ENCODE assay signal across 15 cellular contexts in genomic region chr1:143497374-143497747, GRCh38.
DNase-seq lines count a peak whose midpoint lies in the region; ATAC-seq and TF ChIP-seq lines count a peak whose summit lies in the region.
"Had no signal": no experiment of that assay in that cellular context is flagged by ENCODE, and none has a peak within 500 bp of the region (broad histone marks: within the 10 kb centered on the region; RNA-seq: fewer than 3 reads in every experiment).

No MANE protein-coding gene starts in this region.

- no peaks in the 10 kb centered on the region for H3K9me2 ChIP-seq in Karpas-422 (replicated peaks; ENCODE audit: insufficient read depth, low read length)

- TF ChIP-seq CTCF in esophagus muscularis mucosa (IDR thresholded peaks at IDR 0.05) (no peak), retinal pigment epithelial cell (conservative IDR thresholded peaks at IDR 0.05; ENCODE audit: low read depth, low read length) (no peak)

- DNase-seq in activated CD4-positive, alpha-beta T cell treated with anti-CD3 and anti-CD28 coated beads for 48 hours = peak; percentile 2
- no peak for DNase-seq in activated CD4-positive, alpha-beta T cell treated with anti-CD3 and anti-CD28 coated beads, Interleukin-2, amount 50 U/mL, for 4 hours
- DNase-seq in Karpas-422 (peak; percentile 2), esophagus muscularis mucosa (ENCODE audit: extremely low spot score) (no peak), retinal pigment epithelial cell (ENCODE audit: low read depth) (no peak)
- DNase-seq: activated T-cell treated with anti-CD3 and anti-CD28 coated beads for 4 hours; cerebellar nuclear complex; NCI-H2227 treated with DMSO at 0.1 percent for 48 hours; nucleus accumbens; stimulated activated CD4-positive, alpha-beta T cell treated with anti-CD3 and anti-CD28 coated beads, Interleukin-4, amount 100 ng/mL, for 4 hours; stimulated activated naive CD8-positive, alpha-beta T cell treated with anti-CD3 and anti-CD28 coated beads, Interleukin-15, amount 100 ng/mL, for 72 hours had no signal

- H3K4me1 ChIP-seq in Karpas-422 (ENCODE audit: low read length) = no peaks in the 10 kb centered on the region
- H3K4me1 ChIP-seq in esophagus muscularis mucosa = peaks cover 9 to 14% (median 11%) of the 10 kb centered on the region in 4 donors
- H3K4me1 ChIP-seq: left lung had no signal

- H3K27ac ChIP-seq in Karpas-422 (ENCODE audit: low read length) = no peak overlapping the region
- no peak overlapping the region for H3K27ac ChIP-seq in esophagus muscularis mucosa (replicated peaks in 1 of 4)
- H3K27ac ChIP-seq: left lung had no signal

- no peak overlapping the region for H3K4me2 ChIP-seq in Karpas-422 (ENCODE audit: low read depth, low read length, poor library complexity, severe bottlenecking)

- H3K9me3 ChIP-seq in Karpas-422 (ENCODE audit: low read length) = no peaks in the 10 kb centered on the region
- no peaks in the 10 kb centered on the region for H3K9me3 ChIP-seq in esophagus muscularis mucosa

- H2AFZ ChIP-seq in Karpas-422 (ENCODE audit: low read length) = no peak overlapping the region

- H3K27me3 ChIP-seq in Karpas-422 (ENCODE audit: low read length) = no peaks in the 10 kb centered on the region
- H3K27me3 ChIP-seq in esophagus muscularis mucosa = peaks cover 0 to 18% (median 5%) of the 10 kb centered on the region in 4 donors

- ATAC-seq in GM21390 (IDR thresholded peaks at IDR 0.05; ENCODE audit: unreplicated experiment) (no peak), GM21381 (IDR thresholded peaks at IDR 0.05; ENCODE audit: unreplicated experiment) (no peak), HG03378 (IDR thresholded peaks at IDR 0.05; ENCODE audit: unreplicated experiment) (no peak)
- ATAC-seq: left lung; stimulated activated naive CD8-positive, alpha-beta T cell treated with anti-CD3 and anti-CD28 coated beads, Interleukin-15, amount 100 ng/mL, for 72 hours had no signal

- H3K4me3 ChIP-seq in Karpas-422 (ENCODE audit: low read length) (no peak overlapping the region), esophagus muscularis mucosa (peak overlapping the region; percentile 42 to 57 (median 46)), retinal pigment epithelial cell (ENCODE audit: low read length) (peak overlapping the region; percentile 24)
- H3K4me3 ChIP-seq: left lung had no signal

- no peak for TF ChIP-seq POLR2A in esophagus muscularis mucosa (IDR thresholded peaks at IDR 0.05; ENCODE audit: low read depth)

- no peak for TF ChIP-seq EP300 in esophagus muscularis mucosa (IDR thresholded peaks at IDR 0.05)

- H4K20me1 ChIP-seq in Karpas-422 (ENCODE audit: insufficient read depth, low read depth, low read length) = no peaks in the 10 kb centered on the region

- WGBS in esophagus muscularis mucosa = 20% methylated on average over 1 of the region's 50 CpGs

- H3K36me3 ChIP-seq in Karpas-422 (ENCODE audit: insufficient read depth, low read length) (no peaks in the 10 kb centered on the region), esophagus muscularis mucosa (no peaks in the 10 kb centered on the region)
- H3K36me3 ChIP-seq: left lung had no signal

- no peak overlapping the region for H3K9ac ChIP-seq in Karpas-422 (ENCODE audit: low read length)

- H3K79me2 ChIP-seq in Karpas-422 (ENCODE audit: low read length) = no peaks in the 10 kb centered on the region

- intact Hi-C loops in esophagus muscularis mucosa (cut with DNase I) = no loop called here

Comparison
In these comparisons a context has a peak if more than half of its experiments do, and no peak if none do; other contexts are left out.
1. DNase-seq: peak in activated CD4-positive, alpha-beta T cell treated with anti-CD3 and anti-CD28 coated beads for 48 hours (single experiment) and Karpas-422 (single experiment); none in activated CD4-positive, alpha-beta T cell treated with anti-CD3 and anti-CD28 coated beads, Interleukin-2, amount 50 U/mL, for 4 hours (0 of 2), esophagus muscularis mucosa (single experiment) and retinal pigment epithelial cell (single experiment).